ENCODE assay signal across 14 cellular contexts in genomic region chr16:11049396-11050059, GRCh38.
DNase-seq lines count a peak whose midpoint lies in the region; ATAC-seq, FAIRE-seq and TF ChIP-seq lines count a peak whose summit lies in the region.
"Had no signal": no experiment of that assay in that cellular context is flagged by ENCODE, and none has a peak within 500 bp of the region (broad histone marks: within the 10 kb centered on the region; RNA-seq: fewer than 3 reads in every experiment).

No MANE protein-coding gene starts in this region.

- FAIRE-seq in A549 (lab: Jason Lieb, UNC) (no peak), GM12892 (lab: Jason Lieb, UNC) (no peak)

- peak in 1 of 2 experiments; percentile 82; a peak in 3 of 6 replicates for ATAC-seq in A549
- ATAC-seq in T-cell (replicated peaks in 1 of 4): no peak
- peak; percentile 74 for ATAC-seq in left lung
- no peak for ATAC-seq in GM19351 (IDR thresholded peaks at IDR 0.05; ENCODE audit: unreplicated experiment)

- H3K4me3 Mint-ChIP-seq in T-cell: no peak overlapping the region

- no peak for TF ChIP-seq RAD21 in A549 (conservative IDR thresholded peaks at IDR 0.05 in 1 of 2, IDR thresholded peaks at IDR 0.05 in 1 of 2)

- TF ChIP-seq CTCF in A549 (IDR thresholded peaks at IDR 0.05): no peak
- no peak for TF ChIP-seq CTCF in left lung (IDR thresholded peaks at IDR 0.05)

- H3K27me3 Mint-ChIP-seq in T-cell: no peaks in the 10 kb centered on the region

- 69% methylated on average over 3 of the region's 3 CpGs for WGBS in A549 (ENCODE audit: missing lambda C conversion rate)

- peaks cover 0 to 84% of the 10 kb centered on the region in 2 donors for H3K36me3 ChIP-seq in left lung
- H3K36me3 ChIP-seq: colonic mucosa had no signal

- TF ChIP-seq POLR2A in A549 (IDR thresholded peaks at IDR 0.05; ENCODE audit: low read length): no peak
- TF ChIP-seq POLR2A in GM12892 (IDR thresholded peaks at IDR 0.05; ENCODE audit: low read depth, low read length): no peak

- H3K36me3 Mint-ChIP-seq in T-cell: peaks cover 47% of the 10 kb centered on the region

- DNase-seq in A549 (ENCODE audit: low read depth in 1 of 2, low spot score in 1 of 2) (peak; percentile 8 to 51), GM03348 (ENCODE audit: low spot score) (peak; percentile 63), T-cell (peak in 1 of 34 experiments; percentile 14), left lung (no peak), GM12892 (ENCODE audit: insufficient read length) (no peak), G401 (ENCODE audit: low spot score) (no peak), NK-92 (lab: John Stamatoyannopoulos, UW; ENCODE audit: unreplicated experiment) (no peak)
- DNase-seq: amniotic stem cell; colonic mucosa; NCI-H510A; Peyer's patch; stimulated activated CD4-positive, alpha-beta T cell treated with anti-CD3 and anti-CD28 coated beads, Interleukin-2, amount 100 ng/mL, for 48 hours; T1000 had no signal

- no peak overlapping the region for H3K4me3 ChIP-seq in A549
- no peak overlapping the region for H3K4me3 ChIP-seq in left lung
- H3K4me3 ChIP-seq: colonic mucosa, Peyer's patch had no signal

- in situ Hi-C loops in G401 (cut with HindIII; ENCODE audit: low sequenced_read_pairs): no loop called here

- H3K27ac ChIP-seq in A549 (peak overlapping the region; percentile 27 to 39; a peak in 3 of 6 replicates), left lung (no peak overlapping the region)
- H3K27ac ChIP-seq: colonic mucosa, Peyer's patch had no signal

- peak overlapping the region; percentile 41; the same call in 2 of the 3 replicates for H3K4me2 ChIP-seq in A549

- TF ChIP-seq EP300 in A549 (IDR thresholded peaks at IDR 0.05): no peak

- POLR2A ChIA-PET in A549 (lab: Yijun Ruan, JAX): no interaction called here
- POLR2A ChIA-PET in T-cell (lab: Charles Lee): no interaction called here

- H3K9me3 ChIP-seq in A549: no peaks in the 10 kb centered on the region
- no peaks in the 10 kb centered on the region for H3K9me3 ChIP-seq in left lung
- H3K9me3 ChIP-seq: colonic mucosa, Peyer's patch had no signal

- H3K27me3 ChIP-seq in left lung: no peaks in the 10 kb centered on the region
- H3K27me3 ChIP-seq: colonic mucosa, Peyer's patch had no signal

- no peaks in the 10 kb centered on the region for H3K9me3 Mint-ChIP-seq in T-cell

- intact Hi-C loops in left lung (cut with DNase I): no loop called here

- H3K4me1 ChIP-seq in A549 (peaks cover 8% of the 10 kb centered on the region), left lung (peaks cover 6 to 35% of the 10 kb centered on the region in 2 donors)
- H3K4me1 ChIP-seq: colonic mucosa had no signal

- CTCF ChIA-PET in A549 (lab: Yijun Ruan, JAX): interaction anchor here (0.9 to 1.6 kb wide), 4 partner anchors 14 to 95 kb away, joined by 3 read pairs; no protein-coding TSS in a partner anchor
- CTCF ChIA-PET in T-cell (lab: Charles Lee): no interaction called here

- peaks cover 41 to 43% (median 42%) of the 10 kb centered on the region in 3 donors for H3K4me1 Mint-ChIP-seq in T-cell

- peak overlapping the region; percentile 17 to 23 for H3K27ac Mint-ChIP-seq in T-cell

TF ChIP-seq in A549, 52 proteins besides CTCF, POLR2A, EP300 and RAD21:
- no peak for TF ChIP-seq CEBPB (IDR thresholded peaks at IDR 0.05)
- no peak for TF ChIP-seq MAX (IDR thresholded peaks at IDR 0.05)

Comparison
In these comparisons a context has a peak if more than half of its experiments do, and no peak if none do; other contexts are left out.
1. DNase-seq: peak in A549 (2 of 2) and GM03348 (single experiment); none in left lung (0 of 2), GM12892 (single experiment), G401 (single experiment) and NK-92 (single experiment).
2. H3K27ac ChIP-seq: peak in A549 (2 of 2); none in left lung (0 of 2).